ENCODE assay signal across 1 cellular context in genomic region chr1:147579532-147580199, GRCh38.
TF ChIP-seq lines count a peak whose summit lies in the region.

No MANE protein-coding gene starts in this region.

TF ChIP-seq in HepG2, 621 proteins besides CTCF, POLR2A, EP300 and RAD21 (continued from another document and continues in another):
- TF ChIP-seq ZNF407 (CRISPR knock-in tag; IDR thresholded peaks at IDR 0.05; ENCODE audit: not compliant biosample characterization) = no peak
- no peak for TF ChIP-seq RARA (CRISPR knock-in tag; IDR thresholded peaks at IDR 0.05)
- no peak for TF ChIP-seq LBX2 (CRISPR knock-in tag; IDR thresholded peaks at IDR 0.05; ENCODE audit: borderline replicate concordance)
- TF ChIP-seq RCOR2 (CRISPR knock-in tag; IDR thresholded peaks at IDR 0.05) = 0 out of 2 replicates have a peak, but pooled peaks have one; percentile 17
- TF ChIP-seq ZFY (CRISPR knock-in tag; IDR thresholded peaks at IDR 0.05) = 0 out of 2 replicates have a peak, but pooled peaks have one; percentile 29
- peak; percentile 76 for TF ChIP-seq ZMYM4 (CRISPR knock-in tag; IDR thresholded peaks at IDR 0.05)
- no peak for TF ChIP-seq FUBP1 (CRISPR knock-in tag; IDR thresholded peaks at IDR 0.05; ENCODE audit: borderline replicate concordance)
- TF ChIP-seq GATAD2A (CRISPR knock-in tag; IDR thresholded peaks at IDR 0.05) = 0 out of 2 replicates have a peak, but pooled peaks have one; percentile 21
- TF ChIP-seq PHF20 (CRISPR knock-in tag; IDR thresholded peaks at IDR 0.05) = no peak
- no peak for TF ChIP-seq IRF9 (CRISPR knock-in tag; IDR thresholded peaks at IDR 0.05; ENCODE audit: borderline replicate concordance)
- TF ChIP-seq GABPA (IDR thresholded peaks at IDR 0.05; ENCODE audit: low read depth, low read length) = no peak
- TF ChIP-seq GABPA (CRISPR knock-in tag; IDR thresholded peaks at IDR 0.05; ENCODE audit: low read depth) = no peak
- TF ChIP-seq FOXP4 (CRISPR knock-in tag; IDR thresholded peaks at IDR 0.05) = peak; percentile 58; the same call in 1 of the 2 replicates
- no peak for TF ChIP-seq IKZF4 (CRISPR knock-in tag; IDR thresholded peaks at IDR 0.05; ENCODE audit: borderline replicate concordance, low read depth, not compliant biosample characterization)
- no peak for TF ChIP-seq SNAPC2 (CRISPR knock-in tag; IDR thresholded peaks at IDR 0.05)
- 0 out of 2 replicates have a peak, but pooled peaks have one; percentile 48 for TF ChIP-seq PATZ1 (CRISPR knock-in tag; IDR thresholded peaks at IDR 0.05)
- no peak for TF ChIP-seq ZNF484 (CRISPR knock-in tag; IDR thresholded peaks at IDR 0.05; ENCODE audit: borderline replicate concordance, low read depth)
- no peak for TF ChIP-seq ZFP1 (CRISPR knock-in tag; IDR thresholded peaks at IDR 0.05)
- TF ChIP-seq KAT8 (CRISPR knock-in tag; IDR thresholded peaks at IDR 0.05) = peak; percentile 36; the same call in 1 of the 2 replicates
- TF ChIP-seq ZNF598 (CRISPR knock-in tag; IDR thresholded peaks at IDR 0.05; ENCODE audit: borderline replicate concordance) = no peak
- TF ChIP-seq SOX6 (IDR thresholded peaks at IDR 0.05) = no peak
- peak; percentile 78 for TF ChIP-seq SOX6 (CRISPR knock-in tag; IDR thresholded peaks at IDR 0.05)
- TF ChIP-seq DNMT1 (CRISPR knock-in tag; IDR thresholded peaks at IDR 0.05) = no peak
- TF ChIP-seq ZNF800 (CRISPR knock-in tag; IDR thresholded peaks at IDR 0.05) = no peak
- no peak for TF ChIP-seq PHF8 (CRISPR knock-in tag; IDR thresholded peaks at IDR 0.05)
- TF ChIP-seq POGZ (CRISPR knock-in tag; IDR thresholded peaks at IDR 0.05) = peak; percentile 41; the same call in 1 of the 2 replicates
- no peak for TF ChIP-seq SMC3 (IDR thresholded peaks at IDR 0.05; ENCODE audit: low read length)
- TF ChIP-seq ZNF646 (CRISPR knock-in tag; IDR thresholded peaks at IDR 0.05) = no peak
- no peak for TF ChIP-seq TRIM24 (CRISPR knock-in tag; IDR thresholded peaks at IDR 0.05)
- TF ChIP-seq DPF2 (CRISPR knock-in tag; IDR thresholded peaks at IDR 0.05; ENCODE audit: borderline replicate concordance, low read depth) = no peak
